8 cellular contexts compared by ENCODE assay signal in genomic region chr5:177425801-177426565, GRCh38. TPM values are rescaled to one million over a fixed set of nuclear protein-coding genes. Genes with fewer than 3 reads are reported as not detected.
DNase-seq lines count a peak whose midpoint lies in the region; ATAC-seq and TF ChIP-seq lines count a peak whose summit lies in the region.

No MANE protein-coding gene starts in this region.

- peak overlapping the region; percentile 87 for H2AFZ ChIP-seq in PC-9

- no TSS peak for BruUV-seq in PC-9 (replicated peaks; lab: Mats Ljungman, UMichigan)

- DNase-seq in DMS53 treated with DMSO at 0.1 percent for 48 hours (lab: John Stamatoyannopoulos, UW; ENCODE audit: unreplicated experiment), result peak; percentile 99
- DNase-seq in KBM-7, result peak; percentile 100
- peak; percentile 99 to 100 for DNase-seq in PC-9
- DNase-seq in activated T-cell treated with anti-CD3 and anti-CD28 coated beads, Interleukin-2, amount 50 U/mL, for 4 hours, result peak; percentile 99
- peak; percentile 100 for DNase-seq in erythroblast (lab: John Stamatoyannopoulos, UW)
- peak; percentile 100 for DNase-seq in mucosa of gallbladder (ENCODE audit: low spot score)
- DNase-seq in stimulated activated CD8-positive, alpha-beta memory T cell treated with anti-CD3 and anti-CD28 coated beads, Interleukin-4, amount 100 ng/mL, for 24 hours (ENCODE audit: low read depth), result peak; percentile 99

- no peaks in the 10 kb centered on the region for H3K27me3 ChIP-seq in PC-9 (ENCODE audit: insufficient read depth, low read depth)

- peak; percentile 74 for ATAC-seq in GM21723 (IDR thresholded peaks at IDR 0.05; ENCODE audit: unreplicated experiment)
- ATAC-seq in activated T-cell treated with anti-CD3 and anti-CD28 coated beads, Interleukin-2, amount 50 U/mL, for 4 hours, result peak; percentile 82

- H3K9me3 Mint-ChIP-seq in activated T-cell treated with anti-CD3 and anti-CD28 coated beads, Interleukin-2, amount 50 U/mL, for 4 hours, result no peaks in the 10 kb centered on the region

- H3K9me3 ChIP-seq in PC-9 (ENCODE audit: insufficient read depth, low read depth), result no peaks in the 10 kb centered on the region

- peaks cover 47% of the 10 kb centered on the region for H3K4me1 Mint-ChIP-seq in activated T-cell treated with anti-CD3 and anti-CD28 coated beads, Interleukin-2, amount 50 U/mL, for 4 hours (ENCODE audit: low read depth)

- H3K9me2 ChIP-seq in PC-9 (ENCODE audit: insufficient read depth), result no peaks in the 10 kb centered on the region

- H3K4me1 ChIP-seq in PC-9 (replicated peaks; ENCODE audit: insufficient read depth), result peaks cover 23% of the 10 kb centered on the region

- CTCF ChIA-PET in PC-9 (lab: Charles Lee), result interaction anchor here (0.5 to 2.4 kb wide), 10 partner anchors 20 to 116 kb away, joined by 3 to 18 read pairs (median 5); no protein-coding TSS in a partner anchor

- intact Hi-C loops in PC-9 (cut with micrococcal nuclease; ENCODE audit: unreplicated experiment), result loop anchor here (1.0 to 2.0 kb wide), 5 partner anchors 22 to 108 kb away; no protein-coding TSS in a partner anchor

- H3K27ac ChIP-seq in PC-9, result peak overlapping the region; percentile 81

- H3K36me3 ChIP-seq in PC-9 (ENCODE audit: low read depth), result no peaks in the 10 kb centered on the region

- POLR2A ChIA-PET in PC-9 (lab: Charles Lee; ENCODE audit: unreplicated experiment), result interaction anchor here (0.5 to 1.3 kb wide), 17 partner anchors 18 to 883 kb away, joined by 3 to 31 read pairs (median 5); partner anchors contain the start of gene PDLIM7

- peaks cover 23% of the 10 kb centered on the region for H4K20me1 ChIP-seq in PC-9 (ENCODE audit: insufficient read depth)

- H3K4me3 ChIP-seq in PC-9, result peak overlapping the region; percentile 64

- peaks cover 35% of the 10 kb centered on the region for H3K79me2 ChIP-seq in PC-9 (ENCODE audit: low read depth)

- TF ChIP-seq POLR2A in erythroblast (IDR thresholded peaks at IDR 0.05; ENCODE audit: low read length), result peak; percentile 84

- H3K27me3 Mint-ChIP-seq in activated T-cell treated with anti-CD3 and anti-CD28 coated beads, Interleukin-2, amount 50 U/mL, for 4 hours (ENCODE audit: low read depth), result no peaks in the 10 kb centered on the region

- H3K36me3 Mint-ChIP-seq in activated T-cell treated with anti-CD3 and anti-CD28 coated beads, Interleukin-2, amount 50 U/mL, for 4 hours (ENCODE audit: insufficient read depth), result peaks cover 9% of the 10 kb centered on the region

- peaks cover 10% of the 10 kb centered on the region; the same call in 1 of the 2 replicates for H3F3A ChIP-seq in PC-9 (ENCODE audit: insufficient read depth, low read depth)

- in situ Hi-C loops in KBM-7 (cut with MboI; ENCODE audit: low pct_unique_long_range_greater_than_20kb, low sequenced_read_pairs), result no loop called here

- H3K4me3 Mint-ChIP-seq in activated T-cell treated with anti-CD3 and anti-CD28 coated beads, Interleukin-2, amount 50 U/mL, for 4 hours, result peak overlapping the region; percentile 90

- no peak for TF ChIP-seq CTCF in PC-9 (conservative IDR thresholded peaks at IDR 0.05)

- peak overlapping the region; percentile 76 for H3K4me2 ChIP-seq in PC-9

RNA-seq across cellular contexts. Expression of gene GRK6, which starts 0.5 kb away (rescaled TPM):
- total RNA-seq in PC-9 (2021), result 82.3 and 124 TPM in 2 replicates
- 100 to 1,000 TPM; 140 to 163 (median 158) TPM for total RNA-seq in activated T-cell treated with anti-CD3 and anti-CD28 coated beads, Interleukin-2, amount 50 U/mL, for 4 hours
- 39.5 TPM for total RNA-seq in mucosa of gallbladder

RNA-seq across cellular contexts. Expression of gene F12, which starts 16.6 kb away (rescaled TPM):
- total RNA-seq in PC-9 (2021), result 14.5 and 17.0 TPM in 2 replicates
- total RNA-seq in activated T-cell treated with anti-CD3 and anti-CD28 coated beads, Interleukin-2, amount 50 U/mL, for 4 hours, result 1 to 10 TPM; 1.7 to 5.7 (median 3.1) TPM
- total RNA-seq in mucosa of gallbladder, result 15.3 TPM

RNA-seq across cellular contexts. Expression of gene PRR7, which starts 20.6 kb away (rescaled TPM):
- total RNA-seq in PC-9 (2021), result 22.2 and 31.7 TPM in 2 replicates
- total RNA-seq in activated T-cell treated with anti-CD3 and anti-CD28 coated beads, Interleukin-2, amount 50 U/mL, for 4 hours, result 10 to 100 TPM; 11.7 to 19.8 (median 14.2) TPM
- 7.8 TPM for total RNA-seq in mucosa of gallbladder

RNA-seq across cellular contexts. Expression of gene PFN3, which starts 25.5 kb away (rescaled TPM):
- total RNA-seq in PC-9 (2021) (not detected in 2 replicates), mucosa of gallbladder (not detected)
- not detected for total RNA-seq in activated T-cell treated with anti-CD3 and anti-CD28 coated beads, Interleukin-2, amount 50 U/mL, for 4 hours

RNA-seq across cellular contexts. Expression of gene SLC34A1, which starts 41.7 kb away (rescaled TPM):
- total RNA-seq in PC-9 (2021), result 0.28 TPM in 1 of 2 replicates, not detected in the other
- total RNA-seq in activated T-cell treated with anti-CD3 and anti-CD28 coated beads, Interleukin-2, amount 50 U/mL, for 4 hours, result not detected
- 0.06 TPM for total RNA-seq in mucosa of gallbladder

Comparison
In these comparisons a context has a peak if more than half of its experiments do, and no peak if none do; other contexts are left out.
1. Peak in every context shown above with its lines: DNase-seq, ATAC-seq, H3K4me3 ChIP-seq and H3K27ac ChIP-seq.